ENCODE assay signal across 21 cellular contexts in genomic region chr16:7364054-7364407, GRCh38. TPM values are rescaled to one million over a fixed set of nuclear protein-coding genes. Genes with fewer than 3 reads are reported as not detected.
"Had no signal": no experiment of that assay in that cellular context is flagged by ENCODE, and none has a peak within 500 bp of the region (broad histone marks: within the 10 kb centered on the region; RNA-seq: fewer than 3 reads in every experiment).

No MANE protein-coding gene starts in this region.

- H3K4me1 ChIP-seq: ascending aorta, breast epithelium, tibial nerve, uterus had no signal

- DNase-seq: activated CD4-positive, alpha-beta memory T cell treated with anti-CD3 and anti-CD28 coated beads for 36 hours; activated CD4-positive, alpha-beta T cell treated with anti-CD3 and anti-CD28 coated beads for 36 hours; activated CD8-positive, alpha-beta memory T cell treated with anti-CD3 and anti-CD28 coated beads, Interleukin-2, amount 10 ng/mL, durations not matched to agents 7 days and 5 days; activated naive CD4-positive, alpha-beta T cell treated with anti-CD3 and anti-CD28 coated beads for 36 hours; activated T-cell treated with anti-CD3 and anti-CD28 coated beads, Interleukin-2, amount 50 U/mL, for 1 hour; dermis blood vessel endothelial cell; kidney; mesenchymal stem cell; stimulated activated CD4-positive, alpha-beta T cell treated with anti-CD3 and anti-CD28 coated beads, Interleukin-15, amount 100 ng/mL, for 24 hours; stimulated activated CD4-positive, alpha-beta T cell treated with anti-CD3 and anti-CD28 coated beads, Interleukin-4, amount 100 ng/mL, for 24 hours; stimulated activated naive CD4-positive, alpha-beta T cell treated with Interleukin-2 at 50 U/mL for 16 hours; T-helper 2 cell; uterus had no signal

- H3K27me3 ChIP-seq: ascending aorta, breast epithelium, tibial nerve, uterus had no signal

- H3K36me3 ChIP-seq: ascending aorta, breast epithelium, tibial nerve, uterus had no signal

- H3K9me3 ChIP-seq: ascending aorta, breast epithelium, tibial nerve, uterus had no signal

- H3K27ac ChIP-seq: ascending aorta, breast epithelium, tibial nerve, uterus had no signal

- H3K4me3 ChIP-seq: ascending aorta, breast epithelium, tibial nerve, uterus had no signal

- ATAC-seq: activated CD4-positive, alpha-beta T cell treated with anti-CD3 and anti-CD28 coated beads for 36 hours; activated CD8-positive, alpha-beta memory T cell treated with anti-CD3 and anti-CD28 coated beads, Interleukin-2, amount 10 ng/mL, durations not matched to agents 7 days and 5 days had no signal

RNA-seq across cellular contexts. Expression of gene RBFOX1, which starts 31.4 kb away (rescaled TPM):
- total RNA-seq: activated CD4-positive, alpha-beta memory T cell treated with anti-CD3 and anti-CD28 coated beads for 36 hours; activated CD4-positive, alpha-beta T cell treated with anti-CD3 and anti-CD28 coated beads for 36 hours; activated CD8-positive, alpha-beta memory T cell treated with anti-CD3 and anti-CD28 coated beads, Interleukin-2, amount 10 ng/mL, durations not matched to agents 7 days and 5 days; activated naive CD4-positive, alpha-beta T cell treated with anti-CD3 and anti-CD28 coated beads for 36 hours; activated T-helper 2 cell treated with anti-CD3 and anti-CD28 coated beads, Interferon-gamma antibody, Interleukin-2, Interleukin-4, amounts not matched to agents 10 μg/mL and 5 μg/mL and 100 μg/mL, durations not matched to agents 14 hours and 24 hours and 36 hours; ascending aorta; chondrocyte; dermis blood vessel endothelial cell; epithelial cell of proximal tubule; liver; osteocyte had no signal
- polyA plus RNA-seq: liver had no signal
